In genomic region chrX:21056636-21057035, GRCh38 we compare ENCODE assay signal across 1 cellular context.
TF ChIP-seq lines count a peak whose summit lies in the region.

No MANE protein-coding gene starts in this region.

TF ChIP-seq in HepG2, 621 proteins besides CTCF, POLR2A, EP300 and RAD21 (continued from another document):
- no peak for TF ChIP-seq SNAPC4 (CRISPR knock-in tag; IDR thresholded peaks at IDR 0.05)
- no peak for TF ChIP-seq ZSCAN21 (CRISPR knock-in tag; IDR thresholded peaks at IDR 0.05; ENCODE audit: borderline replicate concordance)
- no peak for TF ChIP-seq MTA3 (CRISPR knock-in tag; IDR thresholded peaks at IDR 0.05)
- TF ChIP-seq RBFOX2 (IDR thresholded peaks at IDR 0.05; ENCODE audit: low read depth, low read length), result no peak
- no peak for TF ChIP-seq GLI4 (CRISPR knock-in tag; IDR thresholded peaks at IDR 0.05; ENCODE audit: borderline replicate concordance)
- no peak for TF ChIP-seq ZNF639 (CRISPR knock-in tag; conservative IDR thresholded peaks at IDR 0.05)
- no peak for TF ChIP-seq JDP2 (CRISPR knock-in tag; IDR thresholded peaks at IDR 0.05; ENCODE audit: borderline replicate concordance)
- TF ChIP-seq ZNF687 (CRISPR knock-in tag; IDR thresholded peaks at IDR 0.05), result no peak
TF ChIP-seq in HepG2: peak in this region for 0.
